ENCODE assay signal across 9 cellular contexts in genomic region chr1:32871364-32872188, GRCh38. TPM values are rescaled to one million over a fixed set of nuclear protein-coding genes. Genes with fewer than 3 reads are reported as not detected.
DNase-seq lines count a peak whose midpoint lies in the region; ATAC-seq and TF ChIP-seq lines count a peak whose summit lies in the region.
"Had no signal": no experiment of that assay in that cellular context is flagged by ENCODE, and none has a peak within 500 bp of the region (broad histone marks: within the 10 kb centered on the region; RNA-seq: fewer than 3 reads in every experiment).

No MANE protein-coding gene starts in this region.

- H3K4me1 ChIP-seq in DND-41 (ENCODE audit: insufficient read depth, low read length): peaks cover 20% of the 10 kb centered on the region

- H3K9ac ChIP-seq in DND-41 (ENCODE audit: low read depth, low read length): no peak overlapping the region

- no peaks in the 10 kb centered on the region for H4K20me1 ChIP-seq in DND-41 (ENCODE audit: insufficient read depth, low read length)

- H3K4me1 Mint-ChIP-seq in osteocyte (ENCODE audit: unreplicated experiment): peaks cover 34% of the 10 kb centered on the region

- no peak overlapping the region for H3K4me3 ChIP-seq in DND-41 (ENCODE audit: low read depth in 1 of 2, low read length in 2 of 2)
- H3K4me3 ChIP-seq in fibroblast of pulmonary artery (replicated peaks; ENCODE audit: low read depth, low read length): peak overlapping the region; percentile 30

- 0 out of 2 replicates have a peak overlapping the region, but pooled peaks have one; percentile 13 for H3K27ac ChIP-seq in DND-41 (ENCODE audit: low read length)
- H3K27ac ChIP-seq: SJSA1 had no signal

- H3K27ac Mint-ChIP-seq in osteocyte (ENCODE audit: unreplicated experiment): peak overlapping the region; percentile 52

- ATAC-seq in DND-41 (ENCODE audit: insufficient read depth, low read depth): no peak
- ATAC-seq in GM21423 (IDR thresholded peaks at IDR 0.05; ENCODE audit: unreplicated experiment): no peak
- ATAC-seq in GM21723 (IDR thresholded peaks at IDR 0.05; ENCODE audit: unreplicated experiment): no peak

- no peak overlapping the region for H2AFZ ChIP-seq in DND-41 (ENCODE audit: low read depth, low read length)

- H3K4me2 ChIP-seq in DND-41 (ENCODE audit: insufficient read depth, low read length): peak overlapping the region; percentile 70; the same call in 1 of the 2 replicates

- H3K79me2 ChIP-seq in DND-41 (ENCODE audit: insufficient read depth, low read length): no peaks in the 10 kb centered on the region

- no peaks in the 10 kb centered on the region for H3K9me3 ChIP-seq in DND-41 (ENCODE audit: insufficient read depth, low read length, severe bottlenecking)
- H3K9me3 ChIP-seq: SJSA1 had no signal

- H3K27me3 Mint-ChIP-seq in osteocyte (ENCODE audit: unreplicated experiment): peaks cover 9% of the 10 kb centered on the region

- peak overlapping the region; percentile 72 for H3K4me3 Mint-ChIP-seq in osteocyte (ENCODE audit: unreplicated experiment)

- no peaks in the 10 kb centered on the region for H3K27me3 ChIP-seq in DND-41 (ENCODE audit: insufficient read depth, low read length, poor library complexity)

- H3K9me3 Mint-ChIP-seq in osteocyte (ENCODE audit: unreplicated experiment): no peaks in the 10 kb centered on the region

- no peak for DNase-seq in DND-41
- DNase-seq in NCI-H69 (lab: John Stamatoyannopoulos, UW): peak; percentile 65
- peak; percentile 2 for DNase-seq in fibroblast of pulmonary artery (ENCODE audit: low read depth)
- no peak for DNase-seq in osteocyte (ENCODE audit: extremely low spot score, unreplicated experiment)
- DNase-seq in activated CD4-positive, CD25-positive, alpha-beta regulatory T cell treated with anti-CD3 and anti-CD28 coated beads, Interleukin-2, amount 50 U/mL, for 72 hours: no peak
- DNase-seq in NCI-H1694 (lab: John Stamatoyannopoulos, UW): no peak

- TF ChIP-seq CTCF in DND-41 (IDR thresholded peaks at IDR 0.05; ENCODE audit: borderline replicate concordance, extremely low read depth, low read length, poor library complexity, severe bottlenecking) (no peak), fibroblast of pulmonary artery (IDR thresholded peaks at IDR 0.05; ENCODE audit: low read length, missing control alignments) (no peak), osteocyte (IDR thresholded peaks at IDR 0.05) (no peak)

- H3K36me3 ChIP-seq in DND-41 (ENCODE audit: insufficient read depth, low read length): no peaks in the 10 kb centered on the region
- H3K36me3 ChIP-seq: SJSA1 had no signal

- peaks cover 3% of the 10 kb centered on the region for H3K36me3 Mint-ChIP-seq in osteocyte (ENCODE audit: unreplicated experiment)

RNA-seq across cellular contexts. Expression of gene FNDC5, which starts 0.9 kb away (rescaled TPM):
- total RNA-seq in osteocyte: 2.0 and 3.2 TPM in 2 replicates

RNA-seq across cellular contexts. Expression of gene HPCA, which starts 14.7 kb away (rescaled TPM):
- not detected in 2 replicates for total RNA-seq in osteocyte
- total RNA-seq: SJSA1 had no signal

RNA-seq across cellular contexts. Expression of gene TMEM54, which starts 29.6 kb away (rescaled TPM):
- total RNA-seq in osteocyte: 7.3 and 9.8 TPM in 2 replicates

RNA-seq across cellular contexts. Expression of gene S100PBP, which starts 54.1 kb away (rescaled TPM):
- 49.8 and 54.4 TPM in 2 replicates for total RNA-seq in osteocyte

RNA-seq across cellular contexts. Expression of gene YARS1, which starts 54.4 kb away (rescaled TPM):
- total RNA-seq in osteocyte: 177 and 191 TPM in 2 replicates

Comparison
In these comparisons a context has a peak if more than half of its experiments do, and no peak if none do; other contexts are left out.
1. DNase-seq: peak in NCI-H69 (single experiment) and fibroblast of pulmonary artery (single experiment); none in DND-41 (single experiment), osteocyte (single experiment), activated CD4-positive, CD25-positive, alpha-beta regulatory T cell treated with anti-CD3 and anti-CD28 coated beads, Interleukin-2, amount 50 U/mL, for 72 hours (single experiment) and NCI-H1694 (single experiment).